In the genomic region with DNA sequence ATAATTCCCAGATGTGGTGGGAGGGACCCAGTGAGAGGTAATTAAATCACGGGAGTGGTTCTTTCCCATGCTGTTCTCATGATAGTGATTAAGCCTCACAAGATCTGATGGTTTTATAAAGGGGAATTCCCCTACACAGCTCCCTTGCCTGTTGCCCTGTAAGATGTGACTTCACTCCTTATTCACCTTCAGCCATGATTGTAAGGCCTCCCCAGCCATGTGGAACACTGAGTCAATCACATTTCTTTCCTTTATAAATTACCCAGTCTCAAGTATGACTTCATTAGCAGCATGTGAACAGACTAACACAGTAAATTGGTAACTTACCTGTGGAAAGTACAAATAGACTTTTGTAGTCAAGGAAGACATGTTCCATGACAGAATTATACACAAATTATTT, we compare ENCODE assay signal across 7 cellular contexts. TPM values are rescaled to one million over a fixed set of nuclear protein-coding genes. Genes with fewer than 3 reads are reported as not detected.
"Had no signal": no experiment of that assay in that cellular context is flagged by ENCODE, and none has a peak within 500 bp of the region (broad histone marks: within the 10 kb centered on the region; RNA-seq: fewer than 3 reads in every experiment).

No MANE protein-coding gene starts in this region.

- FAIRE-seq: GM12878, GM12891, GM12892, GM18507, GM19239 had no signal

- H3K4me3 ChIP-seq: GM12878 had no signal

- DNase-seq: GDM1, GF-D8 had no signal

- ATAC-seq: GM12878 had no signal

RNA-seq across cellular contexts. Expression of a gene that starts 55.2 kb away (rescaled TPM):
- total RNA-seq: GM12878 had no signal
